In the genomic region with DNA sequence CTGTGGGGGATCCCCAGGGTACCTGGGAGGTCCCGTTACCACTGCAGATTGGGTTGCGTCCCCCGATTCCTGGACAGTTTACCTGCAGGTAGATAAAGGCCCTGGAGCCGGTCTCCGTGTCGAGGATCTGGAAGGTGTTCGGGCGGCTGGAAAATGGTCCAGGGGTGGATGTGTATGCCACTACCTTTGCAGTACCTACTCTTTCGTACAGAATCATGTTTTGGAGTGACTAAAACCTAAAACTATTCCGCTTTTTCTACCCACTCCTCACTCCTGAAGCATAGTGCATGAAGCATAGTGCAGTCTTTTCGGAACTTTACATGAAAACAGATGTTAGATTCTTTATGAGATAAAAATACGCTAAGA, we compare ENCODE assay signal across 8 cellular contexts. TPM values are rescaled to one million over a fixed set of nuclear protein-coding genes. Genes with fewer than 3 reads are reported as not detected.
DNase-seq lines count a peak whose midpoint lies in the region; ATAC-seq lines count a peak whose summit lies in the region.

No MANE protein-coding gene starts in this region.

- peaks cover 8% of the 10 kb centered on the region for H3K36me3 Mint-ChIP-seq in activated naive CD4-positive, alpha-beta T cell treated with anti-CD3 and anti-CD28 coated beads, Interleukin-2, amount 10 ng/mL, durations not matched to agents 7 days and 5 days
- H3K36me3 Mint-ChIP-seq in activated T-helper 17 cell treated with anti-CD3 and anti-CD28 coated beads, Interleukin-2, amount 50 U/mL, for 72 hours (ENCODE audit: low read depth), result peaks cover 19% of the 10 kb centered on the region

- H3K36me3 ChIP-seq in iPS-15b (ENCODE audit: control insufficient read depth, insufficient read depth, low read length), result no peaks in the 10 kb centered on the region

- peak overlapping the region; percentile 100 for H3K4me3 Mint-ChIP-seq in activated naive CD4-positive, alpha-beta T cell treated with anti-CD3 and anti-CD28 coated beads, Interleukin-2, amount 10 ng/mL, durations not matched to agents 7 days and 5 days
- no peak overlapping the region for H3K4me3 Mint-ChIP-seq in activated T-helper 17 cell treated with anti-CD3 and anti-CD28 coated beads, Interleukin-2, amount 50 U/mL, for 72 hours

- H3K9me3 ChIP-seq in iPS-15b (ENCODE audit: control insufficient read depth, insufficient read depth, low read length), result no peaks in the 10 kb centered on the region

- peak overlapping the region; percentile 96 for H3K4me3 ChIP-seq in iPS-15b (ENCODE audit: low read depth, low read length)

- H3K27me3 ChIP-seq in iPS-15b (ENCODE audit: control insufficient read depth, insufficient read depth, low read length), result no peaks in the 10 kb centered on the region

- CTCF ChIA-PET in activated naive CD4-positive, alpha-beta T cell treated with anti-CD3 and anti-CD28 coated beads, Interleukin-2, amount 10 ng/mL, durations not matched to agents 7 days and 5 days (lab: Charles Lee), result no interaction called here

- in situ Hi-C loops in ACHN (cut with HindIII; ENCODE audit: low pct_ligation_motif_present, low pct_unique_long_range_greater_than_20kb, low sequenced_read_pairs), result no loop called here

- no peaks in the 10 kb centered on the region for H3K4me1 ChIP-seq in iPS-15b (ENCODE audit: control insufficient read depth, insufficient read depth, low read length)

- H3K9ac ChIP-seq in iPS-15b (ENCODE audit: low read depth, low read length), result peak overlapping the region; percentile 98

- H3K9me3 Mint-ChIP-seq in activated naive CD4-positive, alpha-beta T cell treated with anti-CD3 and anti-CD28 coated beads, Interleukin-2, amount 10 ng/mL, durations not matched to agents 7 days and 5 days, result no peaks in the 10 kb centered on the region
- H3K9me3 Mint-ChIP-seq in activated T-helper 17 cell treated with anti-CD3 and anti-CD28 coated beads, Interleukin-2, amount 50 U/mL, for 72 hours, result no peaks in the 10 kb centered on the region

- H3K27me3 Mint-ChIP-seq in activated naive CD4-positive, alpha-beta T cell treated with anti-CD3 and anti-CD28 coated beads, Interleukin-2, amount 10 ng/mL, durations not matched to agents 7 days and 5 days, result no peaks in the 10 kb centered on the region
- H3K27me3 Mint-ChIP-seq in activated T-helper 17 cell treated with anti-CD3 and anti-CD28 coated beads, Interleukin-2, amount 50 U/mL, for 72 hours, result no peaks in the 10 kb centered on the region

- H3K4me1 Mint-ChIP-seq in activated naive CD4-positive, alpha-beta T cell treated with anti-CD3 and anti-CD28 coated beads, Interleukin-2, amount 10 ng/mL, durations not matched to agents 7 days and 5 days, result peaks cover 27% of the 10 kb centered on the region
- H3K4me1 Mint-ChIP-seq in activated T-helper 17 cell treated with anti-CD3 and anti-CD28 coated beads, Interleukin-2, amount 50 U/mL, for 72 hours, result peaks cover 9% of the 10 kb centered on the region

- peak overlapping the region; percentile 99 for H3K27ac Mint-ChIP-seq in activated naive CD4-positive, alpha-beta T cell treated with anti-CD3 and anti-CD28 coated beads, Interleukin-2, amount 10 ng/mL, durations not matched to agents 7 days and 5 days
- H3K27ac Mint-ChIP-seq in activated T-helper 17 cell treated with anti-CD3 and anti-CD28 coated beads, Interleukin-2, amount 50 U/mL, for 72 hours, result no peak overlapping the region

- DNase-seq in activated naive CD4-positive, alpha-beta T cell treated with anti-CD3 and anti-CD28 coated beads, Interleukin-2, amount 10 ng/mL, durations not matched to agents 7 days and 5 days, result no peak
- DNase-seq in activated naive CD4-positive, alpha-beta T cell treated with Interleukin-2 at 50 U/mL for 16 hours, result no peak
- no peak for DNase-seq in stimulated activated naive CD8-positive, alpha-beta T cell treated with anti-CD3 and anti-CD28 coated beads, Interleukin-15, Interleukin-2, amounts not matched to agents 100 U/mL and 50 U/mL, for 24 hours
- no peak for DNase-seq in ACHN
- no peak for DNase-seq in NCI-H2227 (lab: John Stamatoyannopoulos, UW; ENCODE audit: unreplicated experiment)

- ATAC-seq in activated T-helper 17 cell treated with anti-CD3 and anti-CD28 coated beads, Interleukin-2, amount 50 U/mL, for 72 hours (replicated peaks), result peak; percentile 35
- peak; percentile 37 for ATAC-seq in stimulated activated naive CD8-positive, alpha-beta T cell treated with anti-CD3 and anti-CD28 coated beads, Interleukin-15, Interleukin-2, amounts not matched to agents 100 U/mL and 50 U/mL, for 24 hours
- no peak for ATAC-seq in GM18873 (IDR thresholded peaks at IDR 0.05; ENCODE audit: low FRiP score, unreplicated experiment)

RNA-seq across cellular contexts. Expression of a gene that starts 0.4 kb away (rescaled TPM):
- total RNA-seq in activated T-helper 17 cell treated with anti-CD3 and anti-CD28 coated beads, Interleukin-2, amount 50 U/mL, for 72 hours, result 10 to 100 TPM; 44.5 to 46.5 TPM
